Comparison of ENCODE assay signal across 16 cellular contexts in the genomic region with DNA sequence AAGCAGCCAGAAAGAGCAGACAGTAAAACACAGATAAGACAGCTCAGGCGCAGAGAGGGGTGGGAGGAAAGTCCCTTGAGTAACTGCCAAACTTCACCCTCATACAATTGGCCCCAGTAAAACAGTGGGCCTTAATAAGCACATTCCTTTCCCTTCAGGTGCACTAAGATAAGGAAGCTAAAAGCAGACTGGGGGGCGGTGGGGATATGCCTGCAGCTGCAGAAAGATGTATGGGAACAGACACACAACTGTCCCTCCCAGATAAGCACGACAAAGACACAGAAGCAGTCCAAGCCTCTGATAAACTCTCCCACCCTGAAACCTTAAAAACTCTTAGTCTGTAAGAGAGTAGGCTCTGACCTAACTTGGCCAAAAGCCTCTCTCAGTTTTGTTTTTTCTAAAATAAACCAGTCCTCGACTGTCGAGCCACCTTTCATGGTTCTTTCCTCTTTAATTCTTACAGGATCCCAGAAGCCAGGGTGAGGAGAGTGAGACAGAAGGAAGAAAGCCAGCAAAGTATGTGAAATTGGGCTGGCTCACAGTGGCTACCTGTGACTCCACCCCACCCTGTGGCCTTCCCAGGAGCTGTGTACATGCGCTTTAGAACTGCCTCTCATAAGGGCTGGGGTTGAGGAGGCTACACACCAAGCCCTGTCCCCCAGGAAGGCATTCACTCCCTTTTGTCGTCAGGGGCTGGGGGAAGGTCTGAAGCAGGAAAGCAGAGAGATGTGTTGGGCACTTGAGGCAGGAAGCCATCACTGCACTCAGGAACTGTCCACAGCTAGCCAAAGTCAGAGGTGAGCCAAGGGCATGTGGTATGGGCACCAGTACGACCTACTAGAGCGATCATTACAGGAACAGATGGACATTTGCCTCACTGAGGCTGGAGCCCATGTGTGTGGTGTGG. TPM values are rescaled to one million over a fixed set of nuclear protein-coding genes. Genes with fewer than 3 reads are reported as not detected.
DNase-seq lines count a peak whose midpoint lies in the region; ATAC-seq, FAIRE-seq and TF ChIP-seq lines count a peak whose summit lies in the region.
"Had no signal": no experiment of that assay in that cellular context is flagged by ENCODE, and none has a peak within 500 bp of the region (broad histone marks: within the 10 kb centered on the region; RNA-seq: fewer than 3 reads in every experiment).

No MANE protein-coding gene starts in this region.

- peak; percentile 41 for FAIRE-seq in GM18507 (lab: Jason Lieb, UNC)
- FAIRE-seq: bronchial epithelial cell, islet of Langerhans had no signal

- no peaks in the 10 kb centered on the region for H3K9me2 ChIP-seq in MM.1S (replicated peaks; ENCODE audit: insufficient read depth, low read length)

- peaks cover 10% of the 10 kb centered on the region; the same call in 1 of the 2 replicates for H3F3A ChIP-seq in MM.1S (ENCODE audit: insufficient read depth, low read length)

- H3K4me3 ChIP-seq in MM.1S (ENCODE audit: low read length) = no peak overlapping the region
- H3K4me3 ChIP-seq in prostate gland = no peak overlapping the region
- no peak overlapping the region for H3K4me3 ChIP-seq in effector memory CD4-positive, alpha-beta T cell (ENCODE audit: insufficient read depth, low read depth, low read length, poor library complexity, severe bottlenecking)
- H3K4me3 ChIP-seq: testis had no signal

- DNase-seq in GM18507 (ENCODE audit: extremely low spot score, insufficient read length, low read depth) (no peak), MM.1S (peak; percentile 56), epithelial cell of prostate (ENCODE audit: low read depth, low spot score) (no peak), prostate gland (ENCODE audit: low spot score) (peak; percentile 2), midbrain (lab: John Stamatoyannopoulos, UW) (no peak)
- DNase-seq in effector memory CD4-positive, alpha-beta T cell = no peak
- DNase-seq: activated naive CD4-positive, alpha-beta T cell treated with anti-CD3 and anti-CD28 coated beads, Interleukin-2, amount 10 ng/mL, durations not matched to agents 7 days and 5 days; EL; NCI-H1105; testis had no signal

- no peak overlapping the region for H3K9ac ChIP-seq in MM.1S (ENCODE audit: low read length)

- peaks cover 29% of the 10 kb centered on the region for H3K4me1 ChIP-seq in MM.1S (ENCODE audit: low read length)
- no peaks in the 10 kb centered on the region for H3K4me1 ChIP-seq in prostate gland (replicated peaks)
- H3K4me1 ChIP-seq in effector memory CD4-positive, alpha-beta T cell (ENCODE audit: control insufficient read depth, insufficient read depth, low read length, poor library complexity, severe bottlenecking) = peaks cover 18% of the 10 kb centered on the region

- H3K4me2 ChIP-seq in MM.1S (ENCODE audit: low read depth, low read length) = peak overlapping the region; percentile 21; the same call in 1 of the 2 replicates

- ATAC-seq in GM19328 (IDR thresholded peaks at IDR 0.05; ENCODE audit: unreplicated experiment) = no peak

- H4K20me1 ChIP-seq in MM.1S (ENCODE audit: insufficient read depth, low read length) = no peaks in the 10 kb centered on the region

- H2AFZ ChIP-seq in MM.1S (ENCODE audit: low read length) = peak overlapping the region; percentile 45

- H3K9me3 ChIP-seq in MM.1S (replicated peaks; ENCODE audit: insufficient read depth, low read length) (no peaks in the 10 kb centered on the region), prostate gland (no peaks in the 10 kb centered on the region)
- no peaks in the 10 kb centered on the region for H3K9me3 ChIP-seq in effector memory CD4-positive, alpha-beta T cell (ENCODE audit: control insufficient read depth, low read length)
- H3K9me3 ChIP-seq: testis had no signal

- H3K79me2 ChIP-seq in MM.1S (ENCODE audit: low read length) = no peaks in the 10 kb centered on the region

- 41% methylated on average over 9 of the region's 9 CpGs for WGBS in prostate gland

- TF ChIP-seq CTCF in MM.1S (IDR thresholded peaks at IDR 0.05; ENCODE audit: low read length) = no peak
- no peak for TF ChIP-seq CTCF in prostate gland (IDR thresholded peaks at IDR 0.05)

- H3K36me3 ChIP-seq in MM.1S (replicated peaks; ENCODE audit: insufficient read depth, low read length) (no peaks in the 10 kb centered on the region), prostate gland (no peaks in the 10 kb centered on the region)
- H3K36me3 ChIP-seq in effector memory CD4-positive, alpha-beta T cell (ENCODE audit: control insufficient read depth, insufficient read depth, low read length) = no peaks in the 10 kb centered on the region

- H3K27me3 ChIP-seq in MM.1S (replicated peaks; ENCODE audit: insufficient read depth, low read length) (no peaks in the 10 kb centered on the region), prostate gland (replicated peaks; ENCODE audit: insufficient read depth) (no peaks in the 10 kb centered on the region)
- H3K27me3 ChIP-seq in effector memory CD4-positive, alpha-beta T cell (replicated peaks; ENCODE audit: control insufficient read depth, insufficient read depth, low read length, poor library complexity, severe bottlenecking) = no peaks in the 10 kb centered on the region
- H3K27me3 ChIP-seq: testis had no signal

- intact Hi-C loops in prostate gland (cut with DNase I) = no loop called here

- H3K27ac ChIP-seq in MM.1S (ENCODE audit: low read length) (peak overlapping the region; percentile 42; the same call in 1 of the 2 replicates), epithelial cell of prostate (peak overlapping the region; percentile 37), prostate gland (no peak overlapping the region)
- H3K27ac ChIP-seq in effector memory CD4-positive, alpha-beta T cell (ENCODE audit: insufficient read depth, low read length, poor library complexity, severe bottlenecking) = no peak overlapping the region
- H3K27ac ChIP-seq: testis, VCaP had no signal

- TF ChIP-seq POLR2A in prostate gland (IDR thresholded peaks at IDR 0.05) = no peak

RNA-seq across cellular contexts. Expression of gene PGLYRP4, which starts 4.6 kb away (rescaled TPM):
- not detected for total RNA-seq in prostate gland
- total RNA-seq: bronchial epithelial cell, glomerular endothelial cell, SK-MEL-5 had no signal

RNA-seq across cellular contexts. Expression of gene S100A9, which starts 13.6 kb away (rescaled TPM):
- 10 to 100 TPM; 25.6 to 45.2 TPM for total RNA-seq in prostate gland
- total RNA-seq: glomerular endothelial cell, SK-MEL-5 had no signal

RNA-seq across cellular contexts. Expression of gene PGLYRP3, which starts 31.3 kb away (rescaled TPM):
- not detected for total RNA-seq in prostate gland
- total RNA-seq: glomerular endothelial cell, SK-MEL-5, testis had no signal

RNA-seq across cellular contexts. Expression of gene S100A12, which starts 31.4 kb away (rescaled TPM):
- not detected for total RNA-seq in prostate gland
- total RNA-seq: bronchial epithelial cell, glomerular endothelial cell, SK-MEL-5, testis had no signal

RNA-seq across cellular contexts. Expression of gene S100A8, which starts 46.8 kb away (rescaled TPM):
- 1 to 10 TPM; 1.5 to 5.6 TPM for total RNA-seq in prostate gland
- total RNA-seq: glomerular endothelial cell, SK-MEL-5 had no signal

Comparison
In these comparisons a context has a peak if more than half of its experiments do, and no peak if none do; other contexts are left out.
1. DNase-seq: peak in MM.1S (single experiment) and prostate gland (single experiment); none in GM18507 (single experiment), epithelial cell of prostate (single experiment), midbrain (single experiment) and effector memory CD4-positive, alpha-beta T cell (0 of 3).
2. H3K27ac ChIP-seq: peak in MM.1S (single experiment) and epithelial cell of prostate (single experiment); none in prostate gland (0 of 2) and effector memory CD4-positive, alpha-beta T cell (single experiment).